In genomic region chr11:128956401-128957203, GRCh38 we compare ENCODE assay signal across 8 cellular contexts. TPM values are rescaled to one million over a fixed set of nuclear protein-coding genes. Genes with fewer than 3 reads are reported as not detected.
DNase-seq lines count a peak whose midpoint lies in the region; ATAC-seq and TF ChIP-seq lines count a peak whose summit lies in the region.

No MANE protein-coding gene starts in this region.

- H3K79me2 ChIP-seq in neural progenitor cell (ENCODE audit: low read depth), result no peaks in the 10 kb centered on the region

- H3K36me3 ChIP-seq in neural progenitor cell, result no peaks in the 10 kb centered on the region

- H3K4me2 ChIP-seq in neural progenitor cell, result no peak overlapping the region

- H3F3A ChIP-seq in neural progenitor cell (ENCODE audit: low read depth), result no peaks in the 10 kb centered on the region

- no peaks in the 10 kb centered on the region for H3K9me3 ChIP-seq in neural progenitor cell (ENCODE audit: low read depth)

- H3K4me3 Mint-ChIP-seq in activated naive CD8-positive, alpha-beta T cell treated with anti-CD3 and anti-CD28 coated beads, Interleukin-2, amount 50 U/mL, for 24 hours, result no peak overlapping the region
- H3K4me3 Mint-ChIP-seq in activated naive CD8-positive, alpha-beta T cell treated with anti-CD3 and anti-CD28 coated beads for 36 hours, result no peak overlapping the region
- H3K4me3 Mint-ChIP-seq in HFFc6, result no peak overlapping the region
- no peak overlapping the region for H3K4me3 Mint-ChIP-seq in neural progenitor cell

- H3K27ac ChIP-seq in neural progenitor cell, result no peak overlapping the region

- no peak for ATAC-seq in activated naive CD8-positive, alpha-beta T cell treated with anti-CD3 and anti-CD28 coated beads, Interleukin-2, amount 50 U/mL, for 24 hours
- no peak for ATAC-seq in GM19324 (IDR thresholded peaks at IDR 0.05; ENCODE audit: low FRiP score, unreplicated experiment)

- peaks cover 9% of the 10 kb centered on the region for H3K27me3 Mint-ChIP-seq in activated naive CD8-positive, alpha-beta T cell treated with anti-CD3 and anti-CD28 coated beads, Interleukin-2, amount 50 U/mL, for 24 hours
- peaks cover 8% of the 10 kb centered on the region for H3K27me3 Mint-ChIP-seq in activated naive CD8-positive, alpha-beta T cell treated with anti-CD3 and anti-CD28 coated beads for 36 hours
- peaks cover 10% of the 10 kb centered on the region for H3K27me3 Mint-ChIP-seq in HFFc6 (ENCODE audit: insufficient read depth)
- peaks cover 11% of the 10 kb centered on the region for H3K27me3 Mint-ChIP-seq in neural progenitor cell (ENCODE audit: insufficient read depth, low read depth)

- no peaks in the 10 kb centered on the region for H3K27me3 ChIP-seq in neural progenitor cell

- H3K9ac ChIP-seq in neural progenitor cell, result no peak overlapping the region

- H3K4me1 Mint-ChIP-seq in activated naive CD8-positive, alpha-beta T cell treated with anti-CD3 and anti-CD28 coated beads, Interleukin-2, amount 50 U/mL, for 24 hours, result peaks cover 1% of the 10 kb centered on the region
- peaks cover 1% of the 10 kb centered on the region for H3K4me1 Mint-ChIP-seq in activated naive CD8-positive, alpha-beta T cell treated with anti-CD3 and anti-CD28 coated beads for 36 hours
- H3K4me1 Mint-ChIP-seq in HFFc6 (ENCODE audit: low read depth) (peaks cover 15% of the 10 kb centered on the region), neural progenitor cell (no peaks in the 10 kb centered on the region)

- H3K27ac Mint-ChIP-seq in activated naive CD8-positive, alpha-beta T cell treated with anti-CD3 and anti-CD28 coated beads, Interleukin-2, amount 50 U/mL, for 24 hours, result no peak overlapping the region
- H3K27ac Mint-ChIP-seq in activated naive CD8-positive, alpha-beta T cell treated with anti-CD3 and anti-CD28 coated beads for 36 hours, result no peak overlapping the region
- H3K27ac Mint-ChIP-seq in HFFc6 (no peak overlapping the region), neural progenitor cell (no peak overlapping the region)

- peak; percentile 16 for DNase-seq in activated naive CD8-positive, alpha-beta T cell treated with anti-CD3 and anti-CD28 coated beads, Interleukin-2, amount 50 U/mL, for 24 hours
- no peak for DNase-seq in activated naive CD8-positive, alpha-beta T cell treated with anti-CD3 and anti-CD28 coated beads for 36 hours
- DNase-seq in HFFc6 (peak; percentile 75), NCI-H146 (lab: John Stamatoyannopoulos, UW) (peak; percentile 69), SW480 (ENCODE audit: low spot score) (peak; percentile 82), fibroblast of the conjunctiva (ENCODE audit: low read depth) (peak; percentile 56), neural progenitor cell (ENCODE audit: low spot score) (peak; percentile 83)

- H2AFZ ChIP-seq in neural progenitor cell (replicated peaks), result no peak overlapping the region

- H3K9me3 Mint-ChIP-seq in activated naive CD8-positive, alpha-beta T cell treated with anti-CD3 and anti-CD28 coated beads, Interleukin-2, amount 50 U/mL, for 24 hours, result no peaks in the 10 kb centered on the region
- H3K9me3 Mint-ChIP-seq in activated naive CD8-positive, alpha-beta T cell treated with anti-CD3 and anti-CD28 coated beads for 36 hours, result no peaks in the 10 kb centered on the region
- H3K9me3 Mint-ChIP-seq in HFFc6, result no peaks in the 10 kb centered on the region
- no peaks in the 10 kb centered on the region for H3K9me3 Mint-ChIP-seq in neural progenitor cell

- no peaks in the 10 kb centered on the region for H3K36me3 Mint-ChIP-seq in activated naive CD8-positive, alpha-beta T cell treated with anti-CD3 and anti-CD28 coated beads, Interleukin-2, amount 50 U/mL, for 24 hours (ENCODE audit: low read depth)
- H3K36me3 Mint-ChIP-seq in activated naive CD8-positive, alpha-beta T cell treated with anti-CD3 and anti-CD28 coated beads for 36 hours, result no peaks in the 10 kb centered on the region
- H3K36me3 Mint-ChIP-seq in HFFc6 (ENCODE audit: low read depth) (no peaks in the 10 kb centered on the region), neural progenitor cell (peaks cover 6% of the 10 kb centered on the region)

- H3K4me3 ChIP-seq in neural progenitor cell, result no peak overlapping the region

- no peaks in the 10 kb centered on the region for H3K4me1 ChIP-seq in neural progenitor cell

- TF ChIP-seq CTCF in HFFc6 (IDR thresholded peaks at IDR 0.05) (peak; percentile 86), neural progenitor cell (IDR thresholded peaks at IDR 0.05) (peak; percentile 88)

- no peaks in the 10 kb centered on the region for H4K20me1 ChIP-seq in neural progenitor cell (ENCODE audit: low read depth)

RNA-seq across cellular contexts. Expression of gene TP53AIP1, which starts 13.9 kb away (rescaled TPM):
- not detected for total RNA-seq in activated naive CD8-positive, alpha-beta T cell treated with anti-CD3 and anti-CD28 coated beads for 36 hours
- not detected for total RNA-seq in HFFc6 (2021; fragmentation: NEBNext Ultra II Directional; extraction: Animal tissue kit (Norgen Biotek cat#: 25700))
- not detected in 2 replicates for total RNA-seq in neural progenitor cell (ENCODE audit: low replicate concordance)
